16 cellular contexts compared by ENCODE assay signal in genomic region chr12:650983-651382, GRCh38. TPM values are rescaled to one million over a fixed set of nuclear protein-coding genes. Genes with fewer than 3 reads are reported as not detected.
A peak's percentile ranks its signal among the peaks of the same experiment; 100 is the strongest.
DNase-seq lines count a peak whose midpoint lies in the region; ATAC-seq and TF ChIP-seq lines count a peak whose summit lies in the region.
"Had no signal": no experiment of that assay in that cellular context is flagged by ENCODE, and none has a peak within 500 bp of the region (broad histone marks: within the 10 kb centered on the region; RNA-seq: fewer than 3 reads in every experiment).

No MANE protein-coding gene starts in this region.

- CTCF ChIA-PET in GM10248 (lab: Yijun Ruan, JAX): interaction anchor here (0.9 to 2.2 kb wide), 4 partner anchors 9 to 100 kb away, joined by 3 to 6 read pairs (median 4); no protein-coding TSS in a partner anchor

- H3K79me2 ChIP-seq in MM.1S (ENCODE audit: low read length): no peaks in the 10 kb centered on the region

- TF ChIP-seq POLR2A in gastrocnemius medialis (IDR thresholded peaks at IDR 0.05): no peak

- TF ChIP-seq CTCF in MM.1S (IDR thresholded peaks at IDR 0.05; ENCODE audit: low read length) (peak; percentile 13; the same call in 1 of the 2 replicates), endodermal cell (conservative IDR thresholded peaks at IDR 0.05) (peak; percentile 64), gastrocnemius medialis (IDR thresholded peaks at IDR 0.05 in 4 of 5, conservative IDR thresholded peaks at IDR 0.05 in 1 of 5) (peak in 2 of 5 experiments; percentile 13 to 24), GM10248 (IDR thresholded peaks at IDR 0.05; ENCODE audit: control extremely low read depth, extremely low read depth, low read depth, missing control alignments) (no peak)

- peak; percentile 37 to 69 for ATAC-seq in gastrocnemius medialis

- no peaks in the 10 kb centered on the region for H3K9me3 Mint-ChIP-seq in activated T-cell treated with anti-CD3 and anti-CD28 coated beads, Interleukin-2, amount 50 U/mL, for 24 hours
- H3K9me3 Mint-ChIP-seq in endodermal cell: no peaks in the 10 kb centered on the region
- H3K9me3 Mint-ChIP-seq in activated T-helper 2 cell treated with anti-CD3 and anti-CD28 coated beads, Interferon-gamma antibody, Interleukin-2, Interleukin-4, amounts not matched to agents 10 μg/mL and 5 μg/mL and 100 μg/mL, durations not matched to agents 14 hours and 24 hours and 36 hours: no peaks in the 10 kb centered on the region
- H3K9me3 Mint-ChIP-seq: T-helper 1 cell treated with Interleukin-12 subunit alpha and Interleukin-12 subunit beta and Interleukin-4 antibody, amounts not matched to agents 30 μg/mL and 1 μg/mL, for 36 hours had no signal

- POLR2A ChIA-PET in GM10248 (lab: Yijun Ruan, JAX): no interaction called here

- no peaks in the 10 kb centered on the region for H3K36me3 Mint-ChIP-seq in activated T-cell treated with anti-CD3 and anti-CD28 coated beads, Interleukin-2, amount 50 U/mL, for 24 hours (ENCODE audit: low read depth)
- H3K36me3 Mint-ChIP-seq in endodermal cell (ENCODE audit: low read depth): no peaks in the 10 kb centered on the region
- H3K36me3 Mint-ChIP-seq in activated T-helper 2 cell treated with anti-CD3 and anti-CD28 coated beads, Interferon-gamma antibody, Interleukin-2, Interleukin-4, amounts not matched to agents 10 μg/mL and 5 μg/mL and 100 μg/mL, durations not matched to agents 14 hours and 24 hours and 36 hours (ENCODE audit: low read depth): no peaks in the 10 kb centered on the region
- H3K36me3 Mint-ChIP-seq: CD4-positive, CD25-positive, alpha-beta regulatory T cell had no signal

- DNase-seq in activated T-cell treated with anti-CD3 and anti-CD28 coated beads, Interleukin-2, amount 50 U/mL, for 24 hours: peak; percentile 28
- DNase-seq in activated T-cell treated with anti-CD3 and anti-CD28 coated beads for 4 hours (no peak), MM.1S (no peak), endodermal cell (peak; percentile 39), gastrocnemius medialis (peak in 1 of 2 donors; percentile 44), germinal center (ENCODE audit: low spot score) (no peak), GM10248 (ENCODE audit: extremely low spot score) (no peak)
- DNase-seq in activated T-helper 2 cell treated with anti-CD3 and anti-CD28 coated beads, Interferon-gamma antibody, Interleukin-2, Interleukin-4, amounts not matched to agents 10 μg/mL and 5 μg/mL and 100 μg/mL, durations not matched to agents 14 hours and 24 hours and 36 hours (ENCODE audit: low spot score): no peak
- DNase-seq: activated CD4-positive, CD25-positive, alpha-beta regulatory T cell treated with anti-CD3 and anti-CD28 coated beads, Interleukin-2, amount 50 U/mL, for 72 hours; activated CD8-positive, alpha-beta memory T cell treated with anti-CD3 and anti-CD28 coated beads, Interleukin-2, amount 50 U/mL, for 4 hours; hippocampal formation; NCI-H526 had no signal

- no peaks in the 10 kb centered on the region for H3K27me3 ChIP-seq in MM.1S (replicated peaks; ENCODE audit: insufficient read depth, low read length)
- no peaks in the 10 kb centered on the region for H3K27me3 ChIP-seq in endodermal cell (ENCODE audit: control insufficient read depth, insufficient read depth, low read length, poor library complexity, severe bottlenecking)
- no peaks in the 10 kb centered on the region for H3K27me3 ChIP-seq in gastrocnemius medialis
- H3K27me3 ChIP-seq: suprapubic skin had no signal

- H3K4me3 ChIP-seq in MM.1S (ENCODE audit: low read length) (no peak overlapping the region), endodermal cell (ENCODE audit: low read length) (no peak overlapping the region), gastrocnemius medialis (no peak overlapping the region)
- H3K4me3 ChIP-seq: suprapubic skin had no signal

- in situ Hi-C loops in gastrocnemius medialis (cut with MboI; ENCODE audit: low sequenced_read_pairs in 4 of 4): loop anchor here in 1 of 4 donors (10.0 kb wide), 1 partner anchor 76 kb away; no protein-coding TSS in a partner anchor

- H3F3A ChIP-seq in MM.1S (ENCODE audit: insufficient read depth, low read length): no peaks in the 10 kb centered on the region

- H3K36me3 ChIP-seq in MM.1S (replicated peaks; ENCODE audit: insufficient read depth, low read length) (no peaks in the 10 kb centered on the region), endodermal cell (ENCODE audit: control insufficient read depth, insufficient read depth, low read length) (no peaks in the 10 kb centered on the region), gastrocnemius medialis (no peaks in the 10 kb centered on the region)
- H3K36me3 ChIP-seq: suprapubic skin had no signal

- no peak overlapping the region for H3K4me3 Mint-ChIP-seq in activated T-cell treated with anti-CD3 and anti-CD28 coated beads, Interleukin-2, amount 50 U/mL, for 24 hours
- no peak overlapping the region for H3K4me3 Mint-ChIP-seq in endodermal cell
- H3K4me3 Mint-ChIP-seq in activated T-helper 2 cell treated with anti-CD3 and anti-CD28 coated beads, Interferon-gamma antibody, Interleukin-2, Interleukin-4, amounts not matched to agents 10 μg/mL and 5 μg/mL and 100 μg/mL, durations not matched to agents 14 hours and 24 hours and 36 hours (ENCODE audit: low read depth): no peak overlapping the region
- H3K4me3 Mint-ChIP-seq: T-helper 1 cell treated with Interleukin-12 subunit alpha and Interleukin-12 subunit beta and Interleukin-4 antibody, amounts not matched to agents 30 μg/mL and 1 μg/mL, for 36 hours had no signal

- peaks cover 17% of the 10 kb centered on the region for H3K4me1 Mint-ChIP-seq in activated T-cell treated with anti-CD3 and anti-CD28 coated beads, Interleukin-2, amount 50 U/mL, for 24 hours (ENCODE audit: low read depth)
- H3K4me1 Mint-ChIP-seq in endodermal cell: no peaks in the 10 kb centered on the region
- peaks cover 13% of the 10 kb centered on the region for H3K4me1 Mint-ChIP-seq in activated T-helper 2 cell treated with anti-CD3 and anti-CD28 coated beads, Interferon-gamma antibody, Interleukin-2, Interleukin-4, amounts not matched to agents 10 μg/mL and 5 μg/mL and 100 μg/mL, durations not matched to agents 14 hours and 24 hours and 36 hours (ENCODE audit: low read depth)

- H3K4me2 ChIP-seq in MM.1S (ENCODE audit: low read depth, low read length): no peak overlapping the region

- H3K27ac ChIP-seq in MM.1S (ENCODE audit: low read length): no peak overlapping the region
- H3K27ac ChIP-seq in endodermal cell (ENCODE audit: low read depth, low read length): no peak overlapping the region
- peak overlapping the region; percentile 68 to 77 (median 69) for H3K27ac ChIP-seq in gastrocnemius medialis
- H3K27ac ChIP-seq: suprapubic skin had no signal

- H3K9me2 ChIP-seq in MM.1S (replicated peaks; ENCODE audit: insufficient read depth, low read length): no peaks in the 10 kb centered on the region

- no peaks in the 10 kb centered on the region for H3K27me3 Mint-ChIP-seq in activated T-cell treated with anti-CD3 and anti-CD28 coated beads, Interleukin-2, amount 50 U/mL, for 24 hours
- no peaks in the 10 kb centered on the region for H3K27me3 Mint-ChIP-seq in endodermal cell (ENCODE audit: insufficient read depth)
- H3K27me3 Mint-ChIP-seq in activated T-helper 2 cell treated with anti-CD3 and anti-CD28 coated beads, Interferon-gamma antibody, Interleukin-2, Interleukin-4, amounts not matched to agents 10 μg/mL and 5 μg/mL and 100 μg/mL, durations not matched to agents 14 hours and 24 hours and 36 hours (ENCODE audit: low read depth): no peaks in the 10 kb centered on the region
- H3K27me3 Mint-ChIP-seq: CD4-positive, CD25-positive, alpha-beta regulatory T cell had no signal

- no peaks in the 10 kb centered on the region for H4K20me1 ChIP-seq in MM.1S (ENCODE audit: insufficient read depth, low read length)

- H3K9me3 ChIP-seq in MM.1S (replicated peaks; ENCODE audit: insufficient read depth, low read length) (no peaks in the 10 kb centered on the region), endodermal cell (ENCODE audit: control insufficient read depth, low read length) (no peaks in the 10 kb centered on the region), gastrocnemius medialis (no peaks in the 10 kb centered on the region)
- H3K9me3 ChIP-seq: suprapubic skin had no signal

- H3K4me1 ChIP-seq in MM.1S (ENCODE audit: low read length) (peaks cover 6% of the 10 kb centered on the region; the same call in 1 of the 2 replicates), endodermal cell (ENCODE audit: control insufficient read depth, insufficient read depth, low read length) (no peaks in the 10 kb centered on the region), gastrocnemius medialis (peaks cover 31 to 34% of the 10 kb centered on the region in 2 donors)

- intact Hi-C loops in gastrocnemius medialis (cut with DNase I; ENCODE audit: low total_unique reads): loop anchor here (2.0 kb wide), 2 partner anchors 80 to 162 kb away; no protein-coding TSS in a partner anchor
- intact Hi-C loops in activated T-helper 2 cell treated with anti-CD3 and anti-CD28 coated beads, Interferon-gamma antibody, Interleukin-2, Interleukin-4, amounts not matched to agents 10 μg/mL and 5 μg/mL and 100 μg/mL, durations not matched to agents 14 hours and 24 hours and 36 hours (cut with micrococcal nuclease): no loop called here

- H2AFZ ChIP-seq in MM.1S (ENCODE audit: low read length): no peak overlapping the region

- H3K9ac ChIP-seq in MM.1S (ENCODE audit: low read length): no peak overlapping the region
- H3K9ac ChIP-seq in endodermal cell (ENCODE audit: extremely low read depth, low read length, poor library complexity, severe bottlenecking): no peak overlapping the region

- WGBS in endodermal cell (ENCODE audit: insufficient coverage in 1 of 2, insufficient read length in 1 of 2), 2 experiments: 82 to 96% methylated on average over 1 to 3 of the region's 3 CpGs

- no peak overlapping the region for H3K27ac Mint-ChIP-seq in activated T-cell treated with anti-CD3 and anti-CD28 coated beads, Interleukin-2, amount 50 U/mL, for 24 hours
- H3K27ac Mint-ChIP-seq in endodermal cell: no peak overlapping the region
- no peak overlapping the region for H3K27ac Mint-ChIP-seq in activated T-helper 2 cell treated with anti-CD3 and anti-CD28 coated beads, Interferon-gamma antibody, Interleukin-2, Interleukin-4, amounts not matched to agents 10 μg/mL and 5 μg/mL and 100 μg/mL, durations not matched to agents 14 hours and 24 hours and 36 hours
- H3K27ac Mint-ChIP-seq: T-helper 1 cell treated with Interleukin-12 subunit alpha and Interleukin-12 subunit beta and Interleukin-4 antibody, amounts not matched to agents 30 μg/mL and 1 μg/mL, for 36 hours had no signal

RNA-seq across cellular contexts. Expression of gene NINJ2, which starts 12.3 kb away (rescaled TPM):
- total RNA-seq in endodermal cell (1 to 10 TPM in 1 of 2 donors, under 1 TPM in 1; 0.73 to 5.1 TPM), gastrocnemius medialis (100 to 1,000 TPM in 1 of 4 donors, 10 to 100 TPM in 3; 12.0 to 106 (median 78.5) TPM)
- polyA plus RNA-seq in endodermal cell (2013, experiment 1 of 2): not detected
- polyA plus RNA-seq in endodermal cell (2013, experiment 2 of 2): 0.41 TPM
- 3.1 and 4.6 TPM in 2 replicates for total RNA-seq in activated T-helper 2 cell treated with anti-CD3 and anti-CD28 coated beads, Interferon-gamma antibody, Interleukin-2, Interleukin-4, amounts not matched to agents 10 μg/mL and 5 μg/mL and 100 μg/mL, durations not matched to agents 14 hours and 24 hours and 36 hours
- total RNA-seq: Daoy had no signal

Comparison
In these comparisons a context has a peak if more than half of its experiments do, and no peak if none do; other contexts are left out.
1. DNase-seq: peak in activated T-cell treated with anti-CD3 and anti-CD28 coated beads, Interleukin-2, amount 50 U/mL, for 24 hours (single experiment) and endodermal cell (single experiment); none in activated T-cell treated with anti-CD3 and anti-CD28 coated beads for 4 hours (single experiment), MM.1S (single experiment), activated T-helper 2 cell treated with anti-CD3 and anti-CD28 coated beads, Interferon-gamma antibody, Interleukin-2, Interleukin-4, amounts not matched to agents 10 μg/mL and 5 μg/mL and 100 μg/mL, durations not matched to agents 14 hours and 24 hours and 36 hours (single experiment), germinal center (single experiment) and GM10248 (single experiment).
2. H3K27ac ChIP-seq: peak in gastrocnemius medialis (4 of 4); none in MM.1S (single experiment) and endodermal cell (single experiment).